Comparison of ENCODE assay signal across 8 cellular contexts in the genomic region with DNA sequence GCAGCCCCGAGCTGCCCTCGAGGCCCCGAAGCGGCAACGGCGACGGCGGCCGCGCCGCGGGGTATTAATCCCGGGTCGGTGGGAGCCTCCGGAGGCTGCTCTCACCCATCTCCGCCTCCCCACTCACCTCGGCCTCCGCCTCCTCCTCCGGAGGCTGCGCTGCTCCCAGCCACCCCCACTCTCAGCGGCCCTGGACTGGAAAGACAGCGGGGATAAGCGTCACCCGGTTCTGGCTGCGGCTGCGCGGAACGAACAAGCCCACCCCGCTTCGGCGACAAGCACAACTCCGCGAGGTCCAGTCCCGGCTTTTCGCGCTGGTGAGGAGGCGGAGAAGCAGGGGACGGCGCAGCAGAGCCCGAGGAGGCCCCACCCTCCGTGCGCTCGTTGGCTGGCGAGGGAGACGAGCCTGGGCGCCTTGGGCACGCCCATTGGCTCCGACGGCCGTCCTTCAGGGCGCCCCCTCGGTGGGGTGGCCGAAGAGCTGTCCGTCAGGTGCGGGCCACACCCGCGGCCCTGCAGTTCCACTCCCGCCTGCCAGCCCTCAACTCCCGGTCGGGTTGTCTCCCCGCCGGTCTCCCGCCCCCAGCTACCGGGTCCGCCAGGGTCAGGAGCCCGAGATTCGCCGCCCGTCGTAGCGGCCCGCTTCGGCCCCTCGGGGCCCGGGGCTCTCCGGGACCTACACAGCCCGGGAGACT. TPM values are rescaled to one million over a fixed set of nuclear protein-coding genes. Genes with fewer than 3 reads are reported as not detected.
DNase-seq lines count a peak whose midpoint lies in the region; ATAC-seq and TF ChIP-seq lines count a peak whose summit lies in the region.

A gene (minus strand): TSS at position 327 of the 695 bp plus-strand sequence. CDS start 11,469 bp downstream, outside the sequence.

- H3K36me3 Mint-ChIP-seq in activated T-helper 17 cell treated with anti-CD3 and anti-CD28 coated beads, Interleukin-2, amount 50 U/mL, for 72 hours (ENCODE audit: low read depth): peaks cover 39% of the 10 kb centered on the region
- H3K36me3 Mint-ChIP-seq in naive thymus-derived CD8-positive, alpha-beta T cell: peaks cover 0 to 17% (median 0%) of the 10 kb centered on the region in 3 donors

- H3K9me3 ChIP-seq in DND-41 (ENCODE audit: insufficient read depth, low read length, severe bottlenecking) (no peaks in the 10 kb centered on the region), GM23248 (ENCODE audit: low read depth) (no peaks in the 10 kb centered on the region), fibroblast of lung (ENCODE audit: control insufficient read depth, insufficient read depth, low read depth, low read length) (no peaks in the 10 kb centered on the region)

- H3K27me3 Mint-ChIP-seq in activated T-helper 17 cell treated with anti-CD3 and anti-CD28 coated beads, Interleukin-2, amount 50 U/mL, for 72 hours: no peaks in the 10 kb centered on the region
- H3K27me3 Mint-ChIP-seq in naive thymus-derived CD8-positive, alpha-beta T cell: no peaks in the 10 kb centered on the region

- TF ChIP-seq CTCF in DND-41 (IDR thresholded peaks at IDR 0.05; ENCODE audit: borderline replicate concordance, extremely low read depth, low read length, poor library complexity, severe bottlenecking) (no peak), fibroblast of lung (conservative IDR thresholded peaks at IDR 0.05 in 1 of 2, IDR thresholded peaks at IDR 0.05 in 1 of 2; ENCODE audit: low read depth in 1 of 2, low read length in 2 of 2) (no peak)

- POLR2A ChIA-PET in naive thymus-derived CD8-positive, alpha-beta T cell (lab: Charles Lee): interaction anchor here (0.6 to 3.3 kb wide), 15 partner anchors 11 to 1740 kb away, joined by 3 to 58 read pairs (median 5); a partner anchor contains a TSS

- 0 out of 2 replicates have a peak, but pooled peaks cover 3% of the 10 kb centered on the region for H3K9me2 ChIP-seq in GM23248 (ENCODE audit: insufficient read depth)

- peak within 1 kb of the TSS; percentile 77 for H3K4me2 ChIP-seq in DND-41 (ENCODE audit: insufficient read depth, low read length)
- peak within 1 kb of the TSS; percentile 97 for H3K4me2 ChIP-seq in GM23248 (ENCODE audit: unreplicated experiment)
- peak within 1 kb of the TSS; percentile 86 for H3K4me2 ChIP-seq in fibroblast of lung (ENCODE audit: extremely low read depth, insufficient read depth, low read length)

- H3K9ac ChIP-seq in DND-41 (ENCODE audit: low read depth, low read length): peak within 1 kb of the TSS; percentile 70
- peak within 1 kb of the TSS; percentile 93 for H3K9ac ChIP-seq in GM23248
- H3K9ac ChIP-seq in fibroblast of lung (ENCODE audit: insufficient read depth, low read length): peak within 1 kb of the TSS; percentile 86

- in situ Hi-C loops in GM23248 (cut with MboI): no loop called here

- peak within 1 kb of the TSS; percentile 97 for H3K4me3 Mint-ChIP-seq in activated T-helper 17 cell treated with anti-CD3 and anti-CD28 coated beads, Interleukin-2, amount 50 U/mL, for 72 hours
- H3K4me3 Mint-ChIP-seq in naive thymus-derived CD8-positive, alpha-beta T cell: peak within 1 kb of the TSS; percentile 89 to 98 (median 97)

- H3K27me3 ChIP-seq in DND-41 (ENCODE audit: insufficient read depth, low read length, poor library complexity) (peaks cover 3% of the 10 kb centered on the region), GM23248 (replicated peaks; ENCODE audit: insufficient read depth) (no peaks in the 10 kb centered on the region), fibroblast of lung (ENCODE audit: control insufficient read depth, insufficient read depth, low read length) (no peaks in the 10 kb centered on the region)

- peak within 1 kb of the TSS; percentile 42 to 75 for H3K4me3 ChIP-seq in DND-41 (ENCODE audit: low read depth in 1 of 2, low read length in 2 of 2)
- peak within 1 kb of the TSS; percentile 92 for H3K4me3 ChIP-seq in GM23248
- H3K4me3 ChIP-seq in fibroblast of lung (replicated peaks in 1 of 4; ENCODE audit: control extremely low read depth in 1 of 4, insufficient read depth in 1 of 4, low read depth in 3 of 4, low read length in 4 of 4): peak within 1 kb of the TSS; percentile 67 to 97 (median 85)

- H2AFZ ChIP-seq in DND-41 (ENCODE audit: low read depth, low read length): peak within 1 kb of the TSS; percentile 81
- H2AFZ ChIP-seq in GM23248: peak within 1 kb of the TSS; percentile 97
- peak within 1 kb of the TSS; percentile 88 for H2AFZ ChIP-seq in fibroblast of lung (ENCODE audit: low read length)

- H3K27ac ChIP-seq in DND-41 (ENCODE audit: low read length) (peak within 1 kb of the TSS; percentile 68), GM23248 (peak within 1 kb of the TSS; percentile 92), fibroblast of lung (ENCODE audit: insufficient read depth, low read length) (peak within 1 kb of the TSS; percentile 92)

- DNase-seq in DND-41: peak; percentile 91
- peak; percentile 100 for DNase-seq in GM23248
- DNase-seq in LHCN-M2 (ENCODE audit: low read depth): peak; percentile 98
- DNase-seq in RPMI8226: peak; percentile 96
- peak; percentile 99 to 100 for DNase-seq in fibroblast of lung (ENCODE audit: low read depth in 2 of 2)
- peak; percentile 88 to 98 (median 92) for DNase-seq in naive thymus-derived CD8-positive, alpha-beta T cell
- peak; percentile 82 to 93 (median 86) for DNase-seq in stimulated activated naive CD4-positive, alpha-beta T cell (lab: John Stamatoyannopoulos, UW)

- H3K9me3 Mint-ChIP-seq in activated T-helper 17 cell treated with anti-CD3 and anti-CD28 coated beads, Interleukin-2, amount 50 U/mL, for 72 hours: no peaks in the 10 kb centered on the region
- no peaks in the 10 kb centered on the region for H3K9me3 Mint-ChIP-seq in naive thymus-derived CD8-positive, alpha-beta T cell

- peak within 1 kb of the TSS; percentile 97 for H3K27ac Mint-ChIP-seq in activated T-helper 17 cell treated with anti-CD3 and anti-CD28 coated beads, Interleukin-2, amount 50 U/mL, for 72 hours
- peak within 1 kb of the TSS; percentile 93 to 98 (median 96) for H3K27ac Mint-ChIP-seq in naive thymus-derived CD8-positive, alpha-beta T cell

- peak; percentile 94 for ATAC-seq in DND-41 (ENCODE audit: insufficient read depth, low read depth)
- peak; percentile 91 for ATAC-seq in activated T-helper 17 cell treated with anti-CD3 and anti-CD28 coated beads, Interleukin-2, amount 50 U/mL, for 72 hours (replicated peaks)
- peak; percentile 81 to 82 for ATAC-seq in naive thymus-derived CD8-positive, alpha-beta T cell

- no peaks in the 10 kb centered on the region for H4K20me1 ChIP-seq in DND-41 (ENCODE audit: insufficient read depth, low read length)
- 0 out of 2 replicates have a peak, but pooled peaks cover 4% of the 10 kb centered on the region for H4K20me1 ChIP-seq in GM23248 (ENCODE audit: insufficient read depth)
- no peaks in the 10 kb centered on the region for H4K20me1 ChIP-seq in fibroblast of lung (ENCODE audit: control insufficient read depth, extremely low read depth, insufficient read depth, low read length)

- H3F3A ChIP-seq in GM23248 (ENCODE audit: insufficient read depth): peaks cover 37% of the 10 kb centered on the region

- peaks cover 15% of the 10 kb centered on the region for H3K4me1 Mint-ChIP-seq in activated T-helper 17 cell treated with anti-CD3 and anti-CD28 coated beads, Interleukin-2, amount 50 U/mL, for 72 hours
- peaks cover 10 to 40% (median 39%) of the 10 kb centered on the region in 4 donors for H3K4me1 Mint-ChIP-seq in naive thymus-derived CD8-positive, alpha-beta T cell

- H3K36me3 ChIP-seq in DND-41 (ENCODE audit: insufficient read depth, low read length) (no peaks in the 10 kb centered on the region), GM23248 (ENCODE audit: low read depth) (no peaks in the 10 kb centered on the region), fibroblast of lung (ENCODE audit: control insufficient read depth, insufficient read depth, low read length) (no peaks in the 10 kb centered on the region)

- H3K79me2 ChIP-seq in DND-41 (ENCODE audit: insufficient read depth, low read length): peaks cover 28% of the 10 kb centered on the region
- peaks cover 44% of the 10 kb centered on the region for H3K79me2 ChIP-seq in GM23248 (ENCODE audit: insufficient read depth)
- peaks cover 34% of the 10 kb centered on the region for H3K79me2 ChIP-seq in fibroblast of lung (ENCODE audit: control insufficient read depth, insufficient read depth, low read length)

- H3K4me1 ChIP-seq in DND-41 (ENCODE audit: insufficient read depth, low read length): peaks cover 21% of the 10 kb centered on the region
- peaks cover 24% of the 10 kb centered on the region for H3K4me1 ChIP-seq in GM23248 (ENCODE audit: insufficient read depth)
- H3K4me1 ChIP-seq in fibroblast of lung (ENCODE audit: control insufficient read depth, extremely low read depth, insufficient read depth, low read length): peaks cover 10% of the 10 kb centered on the region

- WGBS in GM23248 (ENCODE audit: low coverage in 1 of 2, low lambda C conversion rate in 2 of 2, missing lambda C conversion rate in 2 of 2), 2 experiments: 0 to 1% methylated on average over 44 to 55 of the region's 77 CpGs

RNA-seq across cellular contexts. Expression of the gene that starts here (rescaled TPM):
- total RNA-seq in GM23248 (2014; rRNA removed; shearing (Covaris generic)): 7.3 and 12.4 TPM in 2 replicates
- 16.4 and 16.9 TPM in 2 replicates for polyA plus RNA-seq in GM23248 (2016; fragmentation: Nextera tagmentation; extraction: Ambion mirVana)
- total RNA-seq in LHCN-M2 (2014; rRNA removed): 7.3 and 9.2 TPM in 2 replicates
- polyA plus RNA-seq in LHCN-M2 (2012): 3.3 TPM
- total RNA-seq in activated T-helper 17 cell treated with anti-CD3 and anti-CD28 coated beads, Interleukin-2, amount 50 U/mL, for 72 hours: 10 to 100 TPM; 11.6 TPM
- total RNA-seq in fibroblast of lung: 17.5 and 32.4 TPM in 2 replicates
- polyA plus RNA-seq in fibroblast of lung: 9.0 and 11.3 TPM in 2 replicates
- polyA plus RNA-seq in fibroblast of lung (2012): 6.0 TPM in 2 replicates
- 1.4 and 3.3 TPM in 2 replicates for polyA minus RNA-seq in fibroblast of lung (ENCODE audit: low replicate concordance)
- 10 to 100 TPM; 28.0 to 33.7 TPM for total RNA-seq in naive thymus-derived CD8-positive, alpha-beta T cell
- 10 to 100 TPM; 20.7 to 27.5 (median 23.8) TPM for polyA plus RNA-seq in naive thymus-derived CD8-positive, alpha-beta T cell

Comparison
In these comparisons a context has a peak if more than half of its experiments do, and no peak if none do; other contexts are left out.
1. Peak in every context shown above with its lines: DNase-seq, ATAC-seq, H3K4me3 ChIP-seq and H3K27ac ChIP-seq.